ENCODE assay signal across 8 cellular contexts in genomic region chr18:26657618-26658581, GRCh38.
DNase-seq lines count a peak whose midpoint lies in the region; ATAC-seq and TF ChIP-seq lines count a peak whose summit lies in the region.

No MANE protein-coding gene starts in this region.

- no peak for DNase-seq in AG04450 (ENCODE audit: low read depth, low spot score)
- DNase-seq in cardiac fibroblast (ENCODE audit: low read depth in 2 of 2): no peak
- DNase-seq in natural killer cell: no peak
- DNase-seq in posterior cingulate gyrus: no peak
- DNase-seq in amniotic stem cell (lab: John Stamatoyannopoulos, UW): no peak
- no peak for DNase-seq in GF-D8 (lab: John Stamatoyannopoulos, UW)

- no peaks in the 10 kb centered on the region for H3K9me3 Mint-ChIP-seq in natural killer cell

- peaks cover 46% of the 10 kb centered on the region for H3K27me3 ChIP-seq in AG04450 (ENCODE audit: control insufficient read depth, insufficient read depth, low read length)
- H3K27me3 ChIP-seq in HUES64 (ENCODE audit: insufficient read depth, low read length): peaks cover 40% of the 10 kb centered on the region

- H3K27ac ChIP-seq in AG04450 (ENCODE audit: low read depth, low read length) (no peak overlapping the region), HUES64 (ENCODE audit: low read depth, low read length) (no peak overlapping the region; the same call in 1 of the 2 replicates)

- H3K27me3 Mint-ChIP-seq in natural killer cell (ENCODE audit: low read depth in 2 of 2): peaks cover 46 to 63% of the 10 kb centered on the region in 2 donors

- H3K27ac Mint-ChIP-seq in natural killer cell: no peak overlapping the region

- TF ChIP-seq CTCF in AG04450 (IDR thresholded peaks at IDR 0.05; ENCODE audit: low read depth, low read length) (no peak), cardiac fibroblast (IDR thresholded peaks at IDR 0.05; ENCODE audit: low read depth, low read length) (no peak), natural killer cell (IDR thresholded peaks at IDR 0.05) (no peak)

- ATAC-seq in natural killer cell (no peak), HG02763 (IDR thresholded peaks at IDR 0.05; ENCODE audit: unreplicated experiment) (no peak)

- intact Hi-C loops in natural killer cell (cut with micrococcal nuclease) (no loop called here), posterior cingulate gyrus (cut with DNase I) (loop anchor here (2.0 to 5.0 kb wide), 2 partner anchors 109 to 351 kb away; partner anchors contain the start of gene KCTD1)

- peak overlapping the region; percentile 78 for H3K4me3 Mint-ChIP-seq in natural killer cell

- WGBS in HUES64: 46% methylated on average over 15 of the region's 16 CpGs

- peak overlapping the region; percentile 68 for H3K9ac ChIP-seq in HUES64 (ENCODE audit: low read depth, low read length)

- H3K36me3 Mint-ChIP-seq in natural killer cell: peaks cover 14% of the 10 kb centered on the region

- no peaks in the 10 kb centered on the region for H3K36me3 ChIP-seq in HUES64 (ENCODE audit: insufficient read depth, low read length)

- POLR2A ChIA-PET in AG04450 (lab: Yijun Ruan, JAX): no interaction called here

- H3K4me3 ChIP-seq in AG04450 (ENCODE audit: low read depth, low read length) (peak overlapping the region; percentile 63), HUES64 (ENCODE audit: low read length) (peak overlapping the region; percentile 74), cardiac fibroblast (replicated peaks in 1 of 2; ENCODE audit: low read depth in 2 of 2, low read length in 2 of 2) (peak overlapping the region; percentile 61)

- H3K9me3 ChIP-seq in AG04450 (ENCODE audit: control insufficient read depth, insufficient read depth, low read length): no peaks in the 10 kb centered on the region; the same call in 1 of the 2 replicates
- no peaks in the 10 kb centered on the region for H3K9me3 ChIP-seq in HUES64 (ENCODE audit: insufficient read depth, low read depth, low read length)

- CTCF ChIA-PET in AG04450 (lab: Charles Lee): interaction anchor here (0.8 to 1.9 kb wide), 4 partner anchors 19 to 351 kb away, joined by 3 to 17 read pairs (median 7); no protein-coding TSS in a partner anchor

- peaks cover 27% of the 10 kb centered on the region for H3K4me1 ChIP-seq in HUES64 (ENCODE audit: insufficient read depth, low read length)

- H3K4me1 Mint-ChIP-seq in natural killer cell: peaks cover 5 to 10% of the 10 kb centered on the region in 2 donors
